In the genomic region with DNA sequence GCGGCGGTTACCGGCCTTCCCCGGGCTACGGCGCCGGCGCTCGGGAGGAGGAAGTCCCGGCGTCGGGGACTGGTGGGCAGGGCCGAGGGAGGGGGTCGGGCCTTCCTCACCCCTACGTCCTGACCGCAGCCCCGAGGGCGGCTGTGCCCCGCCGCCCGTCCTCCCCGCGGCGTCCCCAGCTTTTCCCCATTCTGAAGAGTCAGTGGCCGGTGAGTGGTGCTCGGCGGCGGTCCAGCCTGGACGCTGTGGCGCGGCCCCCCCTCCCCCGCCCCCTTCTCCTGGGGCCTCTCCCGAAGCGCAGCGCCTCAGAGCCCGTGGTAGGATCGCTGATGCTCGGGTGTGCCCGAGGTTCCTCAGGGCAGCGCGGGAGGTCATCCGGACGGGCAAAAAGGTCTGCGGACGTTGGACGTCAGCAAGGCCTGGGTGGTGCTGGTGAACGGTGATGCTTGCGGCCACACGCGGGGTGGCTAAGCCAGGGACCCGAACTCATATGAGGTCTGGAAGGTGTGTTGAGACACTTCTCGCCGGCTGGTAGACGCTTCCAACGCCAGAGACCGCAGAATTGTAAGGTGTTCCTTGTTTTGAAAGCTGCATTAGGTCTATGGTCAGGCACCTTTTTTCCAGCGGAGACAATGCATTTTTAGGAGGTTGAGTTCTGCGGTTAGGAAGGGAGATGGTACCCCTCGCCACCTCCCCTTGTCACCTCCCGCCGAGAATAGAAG, we compare ENCODE assay signal across 8 cellular contexts. TPM values are rescaled to one million over a fixed set of nuclear protein-coding genes. Genes with fewer than 3 reads are reported as not detected.
DNase-seq lines count a peak whose midpoint lies in the region; ATAC-seq and TF ChIP-seq lines count a peak whose summit lies in the region.

No MANE protein-coding gene starts in this region.

- H3K9ac ChIP-seq in adipocyte (ENCODE audit: low read length) = peak overlapping the region; percentile 69

- no peak overlapping the region for H3K27ac ChIP-seq in CD4-positive, alpha-beta T cell (ENCODE audit: low read depth, low read length)
- peak overlapping the region; percentile 86 to 97 for H3K27ac ChIP-seq in prostate gland

- no peak for TF ChIP-seq CTCF in CD4-positive, alpha-beta T cell (IDR thresholded peaks at IDR 0.05)
- no peak for TF ChIP-seq CTCF in prostate gland (IDR thresholded peaks at IDR 0.05)

- no peaks in the 10 kb centered on the region for H3K36me3 Mint-ChIP-seq in CD4-positive, alpha-beta T cell (ENCODE audit: low read depth)

- peak overlapping the region; percentile 81 for H3K4me3 ChIP-seq in adipocyte (ENCODE audit: low read length)
- H3K4me3 ChIP-seq in prostate gland = peak overlapping the region; percentile 81 to 88

- 8% methylated on average over 31 of the region's 61 CpGs for WGBS in prostate gland

- H3K27me3 ChIP-seq in CD4-positive, alpha-beta T cell (ENCODE audit: control insufficient read depth, insufficient read depth, low read length) = no peaks in the 10 kb centered on the region
- no peaks in the 10 kb centered on the region for H3K27me3 ChIP-seq in adipocyte (replicated peaks; ENCODE audit: control insufficient read depth, insufficient read depth, low read length)
- no peaks in the 10 kb centered on the region for H3K27me3 ChIP-seq in prostate gland (replicated peaks; ENCODE audit: insufficient read depth)

- peak overlapping the region; percentile 79 for H3K27ac Mint-ChIP-seq in CD4-positive, alpha-beta T cell

- no peaks in the 10 kb centered on the region for H3K9me3 Mint-ChIP-seq in CD4-positive, alpha-beta T cell

- ATAC-seq in CD4-positive, alpha-beta T cell (ENCODE audit: poor library complexity) = peak; percentile 35
- ATAC-seq in HG03378 (IDR thresholded peaks at IDR 0.05; ENCODE audit: unreplicated experiment) = peak; percentile 35
- peak; percentile 61 for ATAC-seq in left cardiac atrium

- peak overlapping the region; percentile 91 for H3K4me3 Mint-ChIP-seq in CD4-positive, alpha-beta T cell

- TF ChIP-seq POLR2A in prostate gland (IDR thresholded peaks at IDR 0.05) = no peak

- peak in 8 of 10 experiments; percentile 12 to 59 (median 28) for DNase-seq in CD4-positive, alpha-beta T cell
- DNase-seq in GM19240 (ENCODE audit: insufficient read length, low spot score) (peak; percentile 48), RPMI8226 (peak; percentile 72), adipocyte (ENCODE audit: low read depth) (peak; percentile 83), left cardiac atrium (peak; percentile 66), prostate gland (ENCODE audit: low spot score) (peak; percentile 50), NCI-H1930 (lab: John Stamatoyannopoulos, UW) (no peak)

- peaks cover 37% of the 10 kb centered on the region for H3K4me1 Mint-ChIP-seq in CD4-positive, alpha-beta T cell (ENCODE audit: low read depth)

- H3K36me3 ChIP-seq in adipocyte (ENCODE audit: control insufficient read depth, insufficient read depth, low read length, severe bottlenecking) (no peaks in the 10 kb centered on the region), prostate gland (no peaks in the 10 kb centered on the region)

- H3K4me1 ChIP-seq in adipocyte (ENCODE audit: control insufficient read depth, insufficient read depth, low read length) (peaks cover 12% of the 10 kb centered on the region), prostate gland (replicated peaks) (peaks cover 12% of the 10 kb centered on the region)

- POLR2A ChIA-PET in CD4-positive, alpha-beta T cell (lab: Charles Lee) = interaction anchor here (1.0 to 1.6 kb wide), 4 partner anchors 19 to 1560 kb away, joined by 4 to 6 read pairs (median 4); a partner anchor contains a TSS

- H3K27me3 Mint-ChIP-seq in CD4-positive, alpha-beta T cell = no peaks in the 10 kb centered on the region

- H3K9me3 ChIP-seq in CD4-positive, alpha-beta T cell (ENCODE audit: control insufficient read depth, low read length) = no peaks in the 10 kb centered on the region
- H3K9me3 ChIP-seq in adipocyte (ENCODE audit: control insufficient read depth, low read length) (no peaks in the 10 kb centered on the region), prostate gland (no peaks in the 10 kb centered on the region)

- intact Hi-C loops in CD4-positive, alpha-beta T cell (cut with DNase I, micrococcal nuclease) = loop anchor here in 1 of 2 experiments (1.0 to 5.0 kb wide), 3 partner anchors 48 to 492 kb away; a partner anchor contains a TSS
- intact Hi-C loops in left cardiac atrium (cut with DNase I) = no loop called here
- intact Hi-C loops in prostate gland (cut with DNase I) = loop anchor here (5.0 kb wide), 1 partner anchor 42 kb away; no protein-coding TSS in a partner anchor

- CTCF ChIA-PET in CD4-positive, alpha-beta T cell (lab: Charles Lee) = interaction anchor here (0.9 kb wide), 1 partner anchor 49 kb away, joined by 3 read pairs; no protein-coding TSS in a partner anchor

RNA-seq across cellular contexts. Expression of a gene that starts 0.7 kb away (rescaled TPM):
- total RNA-seq in CD4-positive, alpha-beta T cell = 1 to 10 TPM; 5.9 to 6.6 TPM
- total RNA-seq in left cardiac atrium = 1 to 10 TPM; 7.2 to 8.8 TPM
- 10 to 100 TPM; 10.7 to 11.9 TPM for total RNA-seq in prostate gland

RNA-seq across cellular contexts. Expression of a gene that starts 48.7 kb away (rescaled TPM):
- 1 to 10 TPM; 9.1 to 9.2 TPM for total RNA-seq in CD4-positive, alpha-beta T cell
- 10 to 100 TPM; 18.5 to 21.2 TPM for total RNA-seq in left cardiac atrium
- total RNA-seq in prostate gland = 10 to 100 TPM in 1 of 2 donors, 1 to 10 TPM in 1; 9.6 to 27.9 TPM

Comparison
In these comparisons a context has a peak if more than half of its experiments do, and no peak if none do; other contexts are left out.
1. DNase-seq: peak in CD4-positive, alpha-beta T cell (8 of 10), GM19240 (single experiment), RPMI8226 (single experiment), adipocyte (single experiment), left cardiac atrium (single experiment) and prostate gland (single experiment); none in NCI-H1930 (0 of 2).
2. Peak in every context shown above with its lines, with median percentiles within 50 percentile points of each other: ATAC-seq.